1 cellular context compared by ENCODE assay signal in the genomic region with DNA sequence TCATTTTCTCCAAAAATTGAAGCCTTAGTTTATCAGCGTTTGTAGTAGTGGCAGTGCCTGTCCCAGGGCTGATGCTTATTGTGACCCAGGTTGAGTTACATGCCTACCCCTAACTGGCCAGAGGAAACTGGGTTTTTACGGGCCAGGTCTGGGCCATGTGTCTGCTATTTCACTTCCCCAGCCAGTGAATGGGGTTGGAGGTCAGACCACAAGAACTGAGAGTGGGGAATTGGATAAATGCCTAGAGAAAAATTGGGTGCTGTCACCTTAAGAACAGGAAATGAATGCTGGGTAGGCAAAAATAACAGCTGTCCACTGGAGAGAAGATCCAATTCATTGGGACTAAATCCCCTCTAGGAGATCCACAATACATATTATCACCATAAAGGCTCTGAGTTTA.
A peak's percentile ranks its signal among the peaks of the same experiment; 100 is the strongest.
TF ChIP-seq lines count a peak whose summit lies in the region.

No MANE protein-coding gene starts in this region.

TF ChIP-seq in GM12878, 131 proteins besides CTCF, POLR2A, EP300 and RAD21:
- TF ChIP-seq SPI1 (IDR thresholded peaks at IDR 0.05; ENCODE audit: borderline replicate concordance, insufficient read depth, low read depth, low read length), result peak; percentile 51; the same call in 1 of the 2 replicates
- TF ChIP-seq NR2C1 (IDR thresholded peaks at IDR 0.05), result 0 out of 2 replicates have a peak, but pooled peaks have one; percentile 15
- TF ChIP-seq ESRRA (IDR thresholded peaks at IDR 0.05; ENCODE audit: low read length), result no peak
